In genomic region chr3:39315420-39315819, GRCh38 we compare ENCODE assay signal across 1 cellular context.
TF ChIP-seq lines count a peak whose summit lies in the region.

No MANE protein-coding gene starts in this region.

TF ChIP-seq in K562, 482 proteins besides CTCF, POLR2A, EP300 and RAD21 (continued from another document):
- TF ChIP-seq ATF3 (IDR thresholded peaks at IDR 0.05) = 0 out of 2 replicates have a peak, but pooled peaks have one; percentile 8
- no peak for TF ChIP-seq ATF3 (CRISPR knock-in tag; conservative IDR thresholded peaks at IDR 0.05)
- no peak for TF ChIP-seq POLR2AphosphoS2 (IDR thresholded peaks at IDR 0.05; ENCODE audit: low read length)
TF ChIP-seq in K562: peak in this region for 2.
